Comparison of ENCODE assay signal across 19 cellular contexts in genomic region chr11:43554148-43554473, GRCh38.
DNase-seq lines count a peak whose midpoint lies in the region; ATAC-seq, FAIRE-seq and TF ChIP-seq lines count a peak whose summit lies in the region.
"Had no signal": no experiment of that assay in that cellular context is flagged by ENCODE, and none has a peak within 500 bp of the region (broad histone marks: within the 10 kb centered on the region; RNA-seq: fewer than 3 reads in every experiment).

No MANE protein-coding gene starts in this region.

- H3K9ac ChIP-seq in K562 (ENCODE audit: insufficient read depth in 1 of 2, low read depth in 2 of 2, low read length in 2 of 2) = no peak overlapping the region
- H3K9ac ChIP-seq: BLaER1 treated with 17β-estradiol and CSF1 and Interleukin-3, amounts not matched to agents 10 nM and 100 nM had no signal

- H3K27ac ChIP-seq in K562 (ENCODE audit: extremely low read depth, low read depth, low read length) = no peak overlapping the region
- peak overlapping the region; percentile 68 to 76 for H3K27ac ChIP-seq in ovary
- H3K27ac ChIP-seq: BLaER1 treated with 17β-estradiol and CSF1 and Interleukin-3, amounts not matched to agents 10 nM and 100 nM; RWPE1 had no signal

- DNase-seq in K562 (ENCODE audit: extremely low read depth in 1 of 4, low spot score in 3 of 4) (no peak), ovary (no peak)
- DNase-seq: CD4-positive, alpha-beta T cell; DMS53; H7; NCI-H2029; NCI-H446 treated with DMSO at 0.1 percent for 48 hours; NCI-H82; SHP77 had no signal

- H3K4me3 ChIP-seq in K562 = no peak overlapping the region
- no peak overlapping the region for H3K4me3 ChIP-seq in ovary
- H3K4me3 ChIP-seq: BLaER1 treated with 17β-estradiol and CSF1 and Interleukin-3, amounts not matched to agents 10 nM and 100 nM had no signal

- H3K79me2 ChIP-seq in K562 (ENCODE audit: control insufficient read depth, insufficient read depth, low read length) = no peaks in the 10 kb centered on the region

- no peak for TF ChIP-seq CTCF in K562 (IDR thresholded peaks at IDR 0.05 in 2 of 3, conservative IDR thresholded peaks at IDR 0.05 in 1 of 3; ENCODE audit: insufficient read depth in 2 of 3, low read depth in 1 of 3, low read length in 3 of 3)
- no peak for TF ChIP-seq CTCF in ovary (IDR thresholded peaks at IDR 0.05)

- 3% methylated on average over 6 of the region's 6 CpGs for WGBS in K562 (ENCODE audit: insufficient coverage, low coverage, missing lambda C conversion rate)
- WGBS in ovary, 3 donors = 52 to 68% (median 63%) methylated on average over 6 of the region's 6 CpGs

- BruUV-seq in K562 (replicated peaks; lab: Mats Ljungman, UMichigan) = no TSS peak

- CTCF ChIA-PET in K562 (lab: Yijun Ruan, JAX; ENCODE audit: low intra/inter-chr PET ratio) = no interaction called here

- H3K9me1 ChIP-seq in K562 (ENCODE audit: control insufficient read depth, insufficient read depth, low read length) = no peaks in the 10 kb centered on the region

- TF ChIP-seq EP300 in K562 (IDR thresholded peaks at IDR 0.05; ENCODE audit: low read length) (no peak), ovary (IDR thresholded peaks at IDR 0.05) (no peak)

- H3K36me3 ChIP-seq in K562 (ENCODE audit: control insufficient read depth, insufficient read depth, low read length) = no peaks in the 10 kb centered on the region
- H3K36me3 ChIP-seq in ovary = no peaks in the 10 kb centered on the region
- H3K36me3 ChIP-seq: BLaER1 treated with 17β-estradiol and CSF1 and Interleukin-3, amounts not matched to agents 10 nM and 100 nM had no signal

- H3K4me2 ChIP-seq in K562 (ENCODE audit: insufficient read depth, low read length) = no peak overlapping the region
- H3K4me2 ChIP-seq: BLaER1 treated with 17β-estradiol and CSF1 and Interleukin-3, amounts not matched to agents 10 nM and 100 nM had no signal

- TF ChIP-seq RAD21 in K562 (CRISPR knock-in tag; conservative IDR thresholded peaks at IDR 0.05 in 1 of 2, IDR thresholded peaks at IDR 0.05 in 1 of 2) = no peak

- FAIRE-seq in K562 (lab: Jason Lieb, UNC) = no peak
- FAIRE-seq: D721Med, G401.6, GM19239 had no signal

- in situ Hi-C loops in K562 (cut with MboI) = no loop called here

- peaks cover 4 to 22% of the 10 kb centered on the region in 2 experiments; a peak in 3 of 5 replicates for H3K27me3 ChIP-seq in K562 (ENCODE audit: control insufficient read depth in 2 of 2, insufficient read depth in 2 of 2, low read length in 2 of 2)
- no peaks in the 10 kb centered on the region for H3K27me3 ChIP-seq in ovary

- H3K4me1 ChIP-seq in K562 (replicated peaks in 1 of 2; ENCODE audit: control insufficient read depth in 2 of 2, insufficient read depth in 2 of 2, low read length in 2 of 2) (peaks cover 3 to 14% of the 10 kb centered on the region in 2 experiments; a peak in 3 of 5 replicates), ovary (ENCODE audit: insufficient read depth) (peaks cover 12% of the 10 kb centered on the region)

- POLR2A ChIA-PET in K562 (lab: Yijun Ruan, JAX) = no interaction called here

- intact Hi-C loops in K562 (cut with micrococcal nuclease) (no loop called here), ovary (cut with DNase I) (no loop called here)

- no peak overlapping the region for H2AFZ ChIP-seq in K562 (ENCODE audit: low read depth, low read length)

- no peaks in the 10 kb centered on the region for H4K20me1 ChIP-seq in K562 (replicated peaks; ENCODE audit: control insufficient read depth, insufficient read depth, low read length)
- H4K20me1 ChIP-seq: BLaER1 treated with 17β-estradiol and CSF1 and Interleukin-3, amounts not matched to agents 10 nM and 100 nM had no signal

- TF ChIP-seq POLR2A in K562 (conservative IDR thresholded peaks at IDR 0.05) (no peak), ovary (IDR thresholded peaks at IDR 0.05) (no peak)

- ATAC-seq in GM18867 (IDR thresholded peaks at IDR 0.05; ENCODE audit: unreplicated experiment) = peak; percentile 7
- ATAC-seq in HG03280 (IDR thresholded peaks at IDR 0.05; ENCODE audit: unreplicated experiment) = peak; percentile 11
- no peak for ATAC-seq in K562
- ATAC-seq in HG03378 (IDR thresholded peaks at IDR 0.05; ENCODE audit: unreplicated experiment) = no peak
- ATAC-seq in HG03521 (IDR thresholded peaks at IDR 0.05; ENCODE audit: unreplicated experiment) = no peak
- ATAC-seq in GM18517 (IDR thresholded peaks at IDR 0.05; ENCODE audit: unreplicated experiment) = no peak

- no peaks in the 10 kb centered on the region for H3K9me3 ChIP-seq in K562 (replicated peaks; ENCODE audit: control insufficient read depth, insufficient read depth, low read depth, low read length)
- no peaks in the 10 kb centered on the region for H3K9me3 ChIP-seq in ovary
- H3K9me3 ChIP-seq: BLaER1 treated with 17β-estradiol and CSF1 and Interleukin-3, amounts not matched to agents 10 nM and 100 nM had no signal

TF ChIP-seq in K562, 482 proteins besides CTCF, POLR2A, EP300 and RAD21 (continues in another document):
- TF ChIP-seq ILF3 (IDR thresholded peaks at IDR 0.05; ENCODE audit: borderline replicate concordance) (no peak), L3MBTL2 (IDR thresholded peaks at IDR 0.05) (peak; percentile 68), ZSCAN32 (CRISPR knock-in tag; IDR thresholded peaks at IDR 0.05) (no peak), AFF1 (IDR thresholded peaks at IDR 0.05; ENCODE audit: low read depth in 1 of 2, partially characterized antibody in 2 of 2) (no peak)

Comparison
In these comparisons a context has a peak if more than half of its experiments do, and no peak if none do; other contexts are left out.
1. ATAC-seq: peak in GM18867 (single experiment) and HG03280 (single experiment); none in K562 (single experiment), HG03378 (single experiment), HG03521 (single experiment) and GM18517 (single experiment).